ENCODE assay signal across 1 cellular context in the genomic region with DNA sequence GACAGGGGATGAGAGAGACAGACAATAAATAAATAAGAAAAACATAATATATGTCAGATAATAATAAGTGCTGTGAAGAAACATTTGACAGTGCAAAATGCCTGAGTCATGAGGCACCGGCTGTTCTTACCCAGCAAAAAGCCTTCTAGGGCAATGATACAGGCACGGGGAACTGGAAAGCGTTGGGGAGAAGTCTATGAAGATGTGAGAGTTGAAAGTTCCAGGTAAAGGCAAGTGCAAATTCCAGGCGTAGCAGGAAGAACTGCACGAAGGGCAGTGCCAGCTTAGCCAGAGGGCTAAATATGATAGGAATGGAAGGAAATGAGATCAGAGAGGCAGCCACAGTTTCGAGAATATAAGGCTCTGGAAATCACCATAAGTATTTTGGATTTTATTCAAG.
A peak's percentile ranks its signal among the peaks of the same experiment; 100 is the strongest.
TF ChIP-seq lines count a peak whose summit lies in the region.

No MANE protein-coding gene starts in this region.

TF ChIP-seq in K562, 482 proteins besides CTCF, POLR2A, EP300 and RAD21 (continued from another document):
- TF ChIP-seq, protein P1, sequence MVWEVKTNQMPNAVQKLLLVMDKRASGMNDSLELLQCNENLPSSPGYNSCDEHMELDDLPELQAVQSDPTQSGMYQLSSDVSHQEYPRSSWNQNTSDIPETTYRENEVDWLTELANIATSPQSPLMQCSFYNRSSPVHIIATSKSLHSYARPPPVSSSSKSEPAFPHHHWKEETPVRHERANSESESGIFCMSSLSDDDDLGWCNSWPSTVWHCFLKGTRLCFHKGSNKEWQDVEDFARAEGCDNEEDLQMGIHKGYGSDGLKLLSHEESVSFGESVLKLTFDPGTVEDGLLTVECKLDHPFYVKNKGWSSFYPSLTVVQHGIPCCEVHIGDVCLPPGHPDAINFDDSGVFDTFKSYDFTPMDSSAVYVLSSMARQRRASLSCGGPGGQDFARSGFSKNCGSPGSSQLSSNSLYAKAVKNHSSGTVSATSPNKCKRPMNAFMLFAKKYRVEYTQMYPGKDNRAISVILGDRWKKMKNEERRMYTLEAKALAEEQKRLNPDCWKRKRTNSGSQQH (CRISPR knock-in tag; IDR thresholded peaks at IDR 0.05) = no peak
- TF ChIP-seq C11orf30 (IDR thresholded peaks at IDR 0.05; ENCODE audit: low read depth) (peak; percentile 39; the same call in 1 of the 2 replicates), CEBPB (tag; IDR thresholded peaks at IDR 0.05) (no peak)
